1 cellular context compared by ENCODE assay signal in the genomic region with DNA sequence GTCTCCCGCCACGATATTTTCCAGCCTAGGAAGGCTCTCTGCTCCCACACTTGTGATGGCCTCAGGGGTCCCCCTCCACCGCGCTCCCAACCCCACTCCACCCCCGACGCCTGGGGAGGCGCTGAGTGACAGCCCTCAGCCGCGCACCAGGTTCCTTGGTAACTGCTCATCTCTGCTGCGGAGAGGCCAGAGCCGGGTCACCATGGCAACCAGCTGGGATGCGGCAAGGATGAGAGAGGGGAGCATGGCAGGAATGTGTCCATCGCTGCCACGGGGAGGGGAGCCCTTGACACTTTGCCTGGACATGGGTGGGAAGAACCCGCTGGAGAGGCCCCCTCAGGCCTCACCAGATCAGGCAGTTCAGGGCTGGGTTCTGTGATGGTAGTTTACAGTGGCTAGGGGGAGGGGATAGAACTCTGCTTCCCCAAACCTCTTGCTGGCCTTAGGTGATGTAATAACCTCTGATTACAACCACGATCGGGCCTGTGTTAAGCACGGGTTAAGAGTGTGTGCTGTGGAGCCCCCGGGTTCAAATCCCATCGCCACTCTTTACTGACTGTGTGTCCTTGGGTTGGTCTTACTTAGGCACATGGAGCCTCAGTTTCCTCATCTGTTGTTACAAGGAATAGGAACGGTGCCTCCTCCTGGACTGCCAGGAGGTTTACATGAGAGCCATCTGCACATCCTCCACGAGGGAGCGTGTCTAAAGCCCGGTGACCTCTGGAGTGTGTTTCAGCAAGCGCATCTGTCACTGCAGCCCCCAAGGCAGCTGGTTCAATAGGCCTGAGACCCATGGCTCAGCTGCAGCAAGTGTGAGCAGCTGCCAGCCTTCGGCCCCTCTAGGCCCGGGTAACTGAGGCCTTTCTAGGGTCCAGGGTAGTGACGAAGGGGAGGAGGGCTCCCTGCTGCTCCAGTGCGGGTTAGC.
TF ChIP-seq lines count a peak whose summit lies in the region.

No MANE protein-coding gene starts in this region.

TF ChIP-seq in K562, 482 proteins besides CTCF, POLR2A, EP300 and RAD21 (continues in another document):
- TF ChIP-seq PKNOX1 (IDR thresholded peaks at IDR 0.05) (peak; percentile 80), U2AF1 (optimal IDR thresholded peaks at IDR 0.05; ENCODE audit: low read depth, low read length) (no peak), ZNF589 (CRISPR knock-in tag; IDR thresholded peaks at IDR 0.05; ENCODE audit: low read depth) (no peak), POU5F1 (IDR thresholded peaks at IDR 0.05; ENCODE audit: borderline replicate concordance, low read depth, low read length, partially characterized antibody) (no peak), KDM1A (IDR thresholded peaks at IDR 0.05) (peak; percentile 61 to 78; a peak in 3 of 4 replicates), SNIP1 (IDR thresholded peaks at IDR 0.05; ENCODE audit: low read depth) (no peak), ZNF408 (CRISPR knock-in tag; IDR thresholded peaks at IDR 0.05; ENCODE audit: low read depth) (no peak), ZNF174 (CRISPR knock-in tag; IDR thresholded peaks at IDR 0.05) (no peak), CEBPG (CRISPR knock-in tag; IDR thresholded peaks at IDR 0.05) (peak; percentile 63), CEBPG (tag; conservative IDR thresholded peaks at IDR 0.05 in 1 of 2, IDR thresholded peaks at IDR 0.05 in 1 of 2) (peak in 1 of 2 experiments; percentile 58; a peak in 2 of 4 replicates), ARID4B (CRISPR knock-in tag; IDR thresholded peaks at IDR 0.05) (0 out of 2 replicates have a peak, but pooled peaks have one; percentile 50), SRSF1 (IDR thresholded peaks at IDR 0.05; ENCODE audit: low read depth, low read length) (no peak), JUN (IDR thresholded peaks at IDR 0.05; ENCODE audit: borderline replicate concordance, low read depth, low read length) (no peak), JUN (CRISPR knock-in tag; IDR thresholded peaks at IDR 0.05; ENCODE audit: borderline replicate concordance) (no peak), USF1 (CRISPR knock-in tag; IDR thresholded peaks at IDR 0.05) (no peak), TEAD1 (CRISPR knock-in tag; IDR thresholded peaks at IDR 0.05) (peak in 1 of 2 experiments; percentile 53; a peak in 1 of 4 replicates), TEAD4 (IDR thresholded peaks at IDR 0.05; ENCODE audit: low read length) (no peak), TEAD4 (CRISPR knock-in tag; IDR thresholded peaks at IDR 0.05; ENCODE audit: borderline replicate concordance) (0 out of 2 replicates have a peak, but pooled peaks have one; percentile 23), FOXP1 (CRISPR knock-in tag; IDR thresholded peaks at IDR 0.05) (0 out of 2 replicates have a peak, but pooled peaks have one; percentile 29), NFE2L1 (tag; IDR thresholded peaks at IDR 0.05; ENCODE audit: borderline replicate concordance, low read depth) (no peak), MAFF (IDR thresholded peaks at IDR 0.05; ENCODE audit: low read length) (no peak), HNRNPH1 (optimal IDR thresholded peaks at IDR 0.05; ENCODE audit: low read depth, low read length) (no peak), HINFP (tag; conservative IDR thresholded peaks at IDR 0.05; ENCODE audit: low read depth) (no peak), SREBF1 (IDR thresholded peaks at IDR 0.05; ENCODE audit: borderline replicate concordance, low read depth, low read length) (no peak), CEBPB (tag; IDR thresholded peaks at IDR 0.05) (peak; percentile 63)
- TF ChIP-seq, protein P1, sequence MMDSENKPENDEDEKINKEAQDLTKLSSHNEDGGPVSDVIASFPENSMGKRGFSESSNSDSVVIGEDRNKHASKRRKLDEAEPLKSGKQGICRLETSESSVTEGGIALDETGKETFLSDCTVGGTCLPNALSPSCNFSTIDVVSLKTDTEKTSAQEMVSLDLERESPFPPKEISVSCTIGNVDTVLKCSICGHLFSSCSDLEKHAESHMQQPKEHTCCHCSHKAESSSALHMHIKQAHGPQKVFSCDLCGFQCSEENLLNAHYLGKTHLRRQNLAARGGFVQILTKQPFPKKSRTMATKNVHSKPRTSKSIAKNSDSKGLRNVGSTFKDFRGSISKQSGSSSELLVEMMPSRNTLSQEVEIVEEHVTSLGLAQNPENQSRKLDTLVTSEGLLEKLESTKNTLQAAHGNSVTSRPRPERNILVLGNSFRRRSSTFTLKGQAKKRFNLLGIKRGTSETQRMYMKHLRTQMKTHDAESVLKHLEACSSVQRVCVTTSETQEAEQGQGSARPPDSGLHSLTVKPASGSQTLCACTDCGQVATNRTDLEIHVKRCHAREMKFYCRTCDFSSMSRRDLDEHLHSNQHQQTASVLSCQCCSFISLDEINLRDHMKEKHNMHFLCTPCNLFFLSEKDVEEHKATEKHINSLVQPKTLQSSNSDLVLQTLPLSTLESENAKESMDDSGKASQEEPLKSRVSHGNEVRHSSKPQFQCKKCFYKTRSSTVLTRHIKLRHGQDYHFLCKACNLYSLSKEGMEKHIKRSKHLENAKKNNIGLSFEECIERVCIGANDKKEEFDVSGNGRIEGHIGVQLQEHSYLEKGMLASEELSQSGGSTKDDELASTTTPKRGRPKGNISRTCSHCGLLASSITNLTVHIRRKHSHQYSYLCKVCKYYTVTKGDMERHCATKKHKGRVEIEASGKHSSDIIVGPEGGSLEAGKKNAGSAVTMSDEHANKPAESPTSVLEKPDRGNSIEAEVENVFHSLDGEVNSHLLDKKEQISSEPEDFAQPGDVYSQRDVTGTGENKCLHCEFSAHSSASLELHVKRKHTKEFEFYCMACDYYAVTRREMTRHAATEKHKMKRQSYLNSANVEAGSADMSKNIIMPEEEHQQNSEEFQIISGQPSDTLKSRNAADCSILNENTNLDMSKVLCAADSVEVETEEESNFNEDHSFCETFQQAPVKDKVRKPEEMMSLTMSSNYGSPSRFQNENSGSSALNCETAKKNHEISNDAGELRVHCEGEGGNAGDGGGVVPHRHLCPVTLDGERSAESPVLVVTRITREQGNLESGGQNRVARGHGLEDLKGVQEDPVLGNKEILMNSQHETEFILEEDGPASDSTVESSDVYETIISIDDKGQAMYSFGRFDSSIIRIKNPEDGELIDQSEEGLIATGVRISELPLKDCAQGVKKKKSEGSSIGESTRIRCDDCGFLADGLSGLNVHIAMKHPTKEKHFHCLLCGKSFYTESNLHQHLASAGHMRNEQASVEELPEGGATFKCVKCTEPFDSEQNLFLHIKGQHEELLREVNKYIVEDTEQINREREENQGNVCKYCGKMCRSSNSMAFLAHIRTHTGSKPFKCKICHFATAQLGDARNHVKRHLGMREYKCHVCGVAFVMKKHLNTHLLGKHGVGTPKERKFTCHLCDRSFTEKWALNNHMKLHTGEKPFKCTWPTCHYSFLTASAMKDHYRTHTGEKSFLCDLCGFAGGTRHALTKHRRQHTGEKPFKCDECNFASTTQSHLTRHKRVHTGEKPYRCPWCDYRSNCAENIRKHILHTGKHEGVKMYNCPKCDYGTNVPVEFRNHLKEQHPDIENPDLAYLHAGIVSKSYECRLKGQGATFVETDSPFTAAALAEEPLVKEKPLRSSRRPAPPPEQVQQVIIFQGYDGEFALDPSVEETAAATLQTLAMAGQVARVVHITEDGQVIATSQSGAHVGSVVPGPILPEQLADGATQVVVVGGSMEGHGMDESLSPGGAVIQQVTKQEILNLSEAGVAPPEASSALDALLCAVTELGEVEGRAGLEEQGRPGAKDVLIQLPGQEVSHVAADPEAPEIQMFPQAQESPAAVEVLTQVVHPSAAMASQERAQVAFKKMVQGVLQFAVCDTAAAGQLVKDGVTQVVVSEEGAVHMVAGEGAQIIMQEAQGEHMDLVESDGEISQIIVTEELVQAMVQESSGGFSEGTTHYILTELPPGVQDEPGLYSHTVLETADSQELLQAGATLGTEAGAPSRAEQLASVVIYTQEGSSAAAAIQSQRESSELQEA (IDR thresholded peaks at IDR 0.05; ENCODE audit: low read depth): no peak
- TF ChIP-seq, protein P2, sequence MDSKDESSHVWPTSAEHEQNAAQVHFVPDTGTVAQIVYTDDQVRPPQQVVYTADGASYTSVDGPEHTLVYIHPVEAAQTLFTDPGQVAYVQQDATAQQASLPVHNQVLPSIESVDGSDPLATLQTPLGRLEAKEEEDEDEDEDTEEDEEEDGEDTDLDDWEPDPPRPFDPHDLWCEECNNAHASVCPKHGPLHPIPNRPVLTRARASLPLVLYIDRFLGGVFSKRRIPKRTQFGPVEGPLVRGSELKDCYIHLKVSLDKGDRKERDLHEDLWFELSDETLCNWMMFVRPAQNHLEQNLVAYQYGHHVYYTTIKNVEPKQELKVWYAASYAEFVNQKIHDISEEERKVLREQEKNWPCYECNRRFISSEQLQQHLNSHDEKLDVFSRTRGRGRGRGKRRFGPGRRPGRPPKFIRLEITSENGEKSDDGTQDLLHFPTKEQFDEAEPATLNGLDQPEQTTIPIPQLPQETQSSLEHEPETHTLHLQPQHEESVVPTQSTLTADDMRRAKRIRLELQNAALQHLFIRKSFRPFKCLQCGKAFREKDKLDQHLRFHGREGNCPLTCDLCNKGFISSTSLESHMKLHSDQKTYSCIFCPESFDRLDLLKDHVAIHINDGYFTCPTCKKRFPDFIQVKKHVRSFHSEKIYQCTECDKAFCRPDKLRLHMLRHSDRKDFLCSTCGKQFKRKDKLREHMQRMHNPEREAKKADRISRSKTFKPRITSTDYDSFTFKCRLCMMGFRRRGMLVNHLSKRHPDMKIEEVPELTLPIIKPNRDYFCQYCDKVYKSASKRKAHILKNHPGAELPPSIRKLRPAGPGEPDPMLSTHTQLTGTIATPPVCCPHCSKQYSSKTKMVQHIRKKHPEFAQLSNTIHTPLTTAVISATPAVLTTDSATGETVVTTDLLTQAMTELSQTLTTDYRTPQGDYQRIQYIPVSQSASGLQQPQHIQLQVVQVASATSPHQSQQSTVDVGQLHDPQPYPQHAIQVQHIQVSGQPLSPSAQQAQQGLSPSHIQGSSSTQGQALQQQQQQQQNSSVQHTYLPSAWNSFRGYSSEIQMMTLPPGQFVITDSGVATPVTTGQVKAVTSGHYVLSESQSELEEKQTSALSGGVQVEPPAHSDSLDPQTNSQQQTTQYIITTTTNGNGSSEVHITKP (IDR thresholded peaks at IDR 0.05; ENCODE audit: partially characterized antibody): no peak
- TF ChIP-seq, protein P3, sequence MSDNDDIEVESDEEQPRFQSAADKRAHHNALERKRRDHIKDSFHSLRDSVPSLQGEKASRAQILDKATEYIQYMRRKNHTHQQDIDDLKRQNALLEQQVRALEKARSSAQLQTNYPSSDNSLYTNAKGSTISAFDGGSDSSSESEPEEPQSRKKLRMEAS (CRISPR knock-in tag; IDR thresholded peaks at IDR 0.05): 0 out of 2 replicates have a peak, but pooled peaks have one; percentile 25
- TF ChIP-seq, protein P4, sequence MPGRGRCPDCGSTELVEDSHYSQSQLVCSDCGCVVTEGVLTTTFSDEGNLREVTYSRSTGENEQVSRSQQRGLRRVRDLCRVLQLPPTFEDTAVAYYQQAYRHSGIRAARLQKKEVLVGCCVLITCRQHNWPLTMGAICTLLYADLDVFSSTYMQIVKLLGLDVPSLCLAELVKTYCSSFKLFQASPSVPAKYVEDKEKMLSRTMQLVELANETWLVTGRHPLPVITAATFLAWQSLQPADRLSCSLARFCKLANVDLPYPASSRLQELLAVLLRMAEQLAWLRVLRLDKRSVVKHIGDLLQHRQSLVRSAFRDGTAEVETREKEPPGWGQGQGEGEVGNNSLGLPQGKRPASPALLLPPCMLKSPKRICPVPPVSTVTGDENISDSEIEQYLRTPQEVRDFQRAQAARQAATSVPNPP (IDR thresholded peaks at IDR 0.05; ENCODE audit: borderline replicate concordance, insufficient read depth, insufficient read length): no peak
